In the genomic region with DNA sequence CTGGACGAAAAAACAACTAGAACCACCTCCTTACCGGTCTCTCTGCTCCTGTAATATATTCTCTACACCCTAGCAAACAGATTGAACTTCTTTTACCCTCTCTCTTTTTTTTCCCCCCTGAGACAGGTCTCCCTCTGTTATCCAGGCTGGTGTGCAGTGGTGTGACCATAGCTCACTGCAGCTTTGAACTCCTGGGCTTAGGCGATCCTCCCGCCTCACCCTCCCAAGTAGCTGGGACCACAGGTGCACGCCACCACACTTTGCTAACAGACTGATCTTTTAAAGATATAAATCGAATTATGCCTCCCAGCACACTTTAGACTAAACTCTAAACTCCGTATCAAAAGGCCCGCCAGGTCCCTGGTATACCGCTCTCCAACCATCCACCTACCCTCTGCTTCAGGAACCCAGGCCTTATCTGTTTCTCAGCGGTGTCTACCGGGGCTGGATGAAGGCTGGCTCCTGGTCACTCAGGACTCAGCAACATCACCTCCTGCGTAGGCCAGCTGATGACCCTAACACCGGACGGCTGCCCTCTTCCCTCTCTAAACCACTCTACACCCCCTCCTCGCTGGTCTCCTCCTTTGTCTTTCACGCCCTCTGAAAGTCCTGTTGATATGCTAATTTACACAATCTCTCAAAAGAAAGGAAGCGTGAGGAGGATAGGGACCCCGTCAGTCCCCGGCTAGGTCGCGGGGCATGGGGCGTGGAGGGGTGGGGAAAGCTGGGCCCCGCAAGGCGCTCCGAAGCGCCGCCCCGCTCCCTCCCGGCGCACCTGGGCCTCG, we compare ENCODE assay signal across 6 cellular contexts. TPM values are rescaled to one million over a fixed set of nuclear protein-coding genes. Genes with fewer than 3 reads are reported as not detected.
DNase-seq lines count a peak whose midpoint lies in the region; ATAC-seq and TF ChIP-seq lines count a peak whose summit lies in the region.

No MANE protein-coding gene starts in this region.

- no peaks in the 10 kb centered on the region for H3K9me3 ChIP-seq in DND-41 (ENCODE audit: insufficient read depth, low read length, severe bottlenecking)
- H3K9me3 ChIP-seq in OCI-LY3 (ENCODE audit: insufficient read depth, low read length): no peaks in the 10 kb centered on the region
- H3K9me3 ChIP-seq in left ventricle myocardium inferior (replicated peaks): no peaks in the 10 kb centered on the region
- H3K9me3 ChIP-seq in thoracic aorta: no peaks in the 10 kb centered on the region

- H3K4me2 ChIP-seq in DND-41 (ENCODE audit: insufficient read depth, low read length) (peak overlapping the region; percentile 88), OCI-LY3 (ENCODE audit: low read length) (peak overlapping the region; percentile 84)

- H3K4me1 ChIP-seq in DND-41 (ENCODE audit: insufficient read depth, low read length) (peaks cover 53% of the 10 kb centered on the region), OCI-LY3 (ENCODE audit: low read length) (peaks cover 22% of the 10 kb centered on the region), left ventricle myocardium inferior (peaks cover 69% of the 10 kb centered on the region), thoracic aorta (ENCODE audit: control insufficient read depth in 1 of 2, low read depth in 2 of 2) (peaks cover 19 to 27% of the 10 kb centered on the region in 2 donors)

- DNase-seq in DND-41 (peak; percentile 35), left ventricle myocardium inferior (no peak), thoracic aorta (ENCODE audit: low spot score) (no peak), mesenteric fat pad (ENCODE audit: low spot score) (no peak)

- H3K79me2 ChIP-seq in DND-41 (ENCODE audit: insufficient read depth, low read length): peaks cover 81% of the 10 kb centered on the region
- peaks cover 67% of the 10 kb centered on the region for H3K79me2 ChIP-seq in OCI-LY3 (ENCODE audit: low read length)

- H3K36me3 ChIP-seq in DND-41 (ENCODE audit: insufficient read depth, low read length) (peaks cover 72% of the 10 kb centered on the region), OCI-LY3 (replicated peaks; ENCODE audit: low read depth, low read length) (peaks cover 46% of the 10 kb centered on the region), left ventricle myocardium inferior (peaks cover 29% of the 10 kb centered on the region), thoracic aorta (peaks cover 7% of the 10 kb centered on the region)

- H3K9ac ChIP-seq in DND-41 (ENCODE audit: low read depth, low read length) (peak overlapping the region; percentile 85), OCI-LY3 (ENCODE audit: low read length) (peak overlapping the region; percentile 89)

- H3K4me3 ChIP-seq in DND-41 (ENCODE audit: low read depth in 1 of 2, low read length in 2 of 2) (peak overlapping the region; percentile 75 to 92), OCI-LY3 (ENCODE audit: low read length) (peak overlapping the region; percentile 89), left ventricle myocardium inferior (peak overlapping the region; percentile 90), thoracic aorta (peak overlapping the region; percentile 97)

- TF ChIP-seq CTCF in DND-41 (IDR thresholded peaks at IDR 0.05; ENCODE audit: borderline replicate concordance, extremely low read depth, low read length, poor library complexity, severe bottlenecking): no peak
- no peak for TF ChIP-seq CTCF in OCI-LY3 (IDR thresholded peaks at IDR 0.05; ENCODE audit: low read depth, low read length)
- TF ChIP-seq CTCF in left ventricle myocardium inferior (IDR thresholded peaks at IDR 0.05; ENCODE audit: borderline replicate concordance): no peak
- TF ChIP-seq CTCF in thoracic aorta (IDR thresholded peaks at IDR 0.05): no peak

- intact Hi-C loops in left ventricle myocardium inferior (cut with micrococcal nuclease): no loop called here

- H3K27me3 ChIP-seq in DND-41 (ENCODE audit: insufficient read depth, low read length, poor library complexity): no peaks in the 10 kb centered on the region
- H3K27me3 ChIP-seq in OCI-LY3 (ENCODE audit: low read depth, low read length): no peaks in the 10 kb centered on the region
- H3K27me3 ChIP-seq in left ventricle myocardium inferior (ENCODE audit: low read depth): no peaks in the 10 kb centered on the region
- H3K27me3 ChIP-seq in thoracic aorta (replicated peaks; ENCODE audit: insufficient read depth): no peaks in the 10 kb centered on the region

- ATAC-seq in DND-41 (ENCODE audit: insufficient read depth, low read depth) (peak; percentile 27; the same call in 2 of the 3 replicates), thoracic aorta (ENCODE audit: insufficient number of reproducible peaks, low FRiP score, low read depth) (no peak), GM21786 (IDR thresholded peaks at IDR 0.05; ENCODE audit: unreplicated experiment) (no peak)

- H2AFZ ChIP-seq in DND-41 (ENCODE audit: low read depth, low read length) (peak overlapping the region; percentile 69), OCI-LY3 (ENCODE audit: low read depth, low read length) (peak overlapping the region; percentile 56; the same call in 1 of the 2 replicates)

- H3K27ac ChIP-seq in DND-41 (ENCODE audit: low read length) (peak overlapping the region; percentile 90), OCI-LY3 (ENCODE audit: low read length) (peak overlapping the region; percentile 47), left ventricle myocardium inferior (replicated peaks) (peak overlapping the region; percentile 97), thoracic aorta (peak overlapping the region; percentile 86 to 92)

- peaks cover 31% of the 10 kb centered on the region for H4K20me1 ChIP-seq in DND-41 (ENCODE audit: insufficient read depth, low read length)
- H4K20me1 ChIP-seq in OCI-LY3 (ENCODE audit: insufficient read depth, low read length): peaks cover 21% of the 10 kb centered on the region; the same call in 1 of the 2 replicates

RNA-seq across cellular contexts. Expression of a gene that starts 0.7 kb away (rescaled TPM):
- total RNA-seq in left ventricle myocardium inferior (76.2 TPM), thoracic aorta (10 to 100 TPM; 59.8 to 67.7 TPM), mesenteric fat pad (26.3 TPM)

RNA-seq across cellular contexts. Expression of a gene that starts 14.4 kb away (rescaled TPM):
- total RNA-seq in left ventricle myocardium inferior (57.2 TPM), thoracic aorta (10 to 100 TPM in 1 of 2 donors, 1 to 10 TPM in 1; 6.8 to 19.2 TPM), mesenteric fat pad (25.8 TPM)

RNA-seq across cellular contexts. Expression of a gene that starts 15.3 kb away (rescaled TPM):
- total RNA-seq in left ventricle myocardium inferior: 18.1 TPM
- total RNA-seq in thoracic aorta: 10 to 100 TPM; 23.8 to 25.7 TPM
- total RNA-seq in mesenteric fat pad: 29.2 TPM

RNA-seq across cellular contexts. Expression of a gene that starts 32.2 kb away (rescaled TPM):
- total RNA-seq in left ventricle myocardium inferior (41.8 TPM), thoracic aorta (10 to 100 TPM; 32.0 to 32.5 TPM), mesenteric fat pad (55.4 TPM)

RNA-seq across cellular contexts. Expression of a gene that starts 32.9 kb away (rescaled TPM):
- total RNA-seq in left ventricle myocardium inferior (0.77 TPM), thoracic aorta (under 1 TPM in 1 of 2 donors, not detected in 1; 0.99 TPM), mesenteric fat pad (not detected)

Comparison
In these comparisons a context has a peak if more than half of its experiments do, and no peak if none do; other contexts are left out.
1. H3K27ac ChIP-seq: peak in every context shown above with its lines; median percentile 97 in left ventricle myocardium inferior; 90 in DND-41; 89 in thoracic aorta; 47 in OCI-LY3.